10 cellular contexts compared by ENCODE assay signal in the genomic region with DNA sequence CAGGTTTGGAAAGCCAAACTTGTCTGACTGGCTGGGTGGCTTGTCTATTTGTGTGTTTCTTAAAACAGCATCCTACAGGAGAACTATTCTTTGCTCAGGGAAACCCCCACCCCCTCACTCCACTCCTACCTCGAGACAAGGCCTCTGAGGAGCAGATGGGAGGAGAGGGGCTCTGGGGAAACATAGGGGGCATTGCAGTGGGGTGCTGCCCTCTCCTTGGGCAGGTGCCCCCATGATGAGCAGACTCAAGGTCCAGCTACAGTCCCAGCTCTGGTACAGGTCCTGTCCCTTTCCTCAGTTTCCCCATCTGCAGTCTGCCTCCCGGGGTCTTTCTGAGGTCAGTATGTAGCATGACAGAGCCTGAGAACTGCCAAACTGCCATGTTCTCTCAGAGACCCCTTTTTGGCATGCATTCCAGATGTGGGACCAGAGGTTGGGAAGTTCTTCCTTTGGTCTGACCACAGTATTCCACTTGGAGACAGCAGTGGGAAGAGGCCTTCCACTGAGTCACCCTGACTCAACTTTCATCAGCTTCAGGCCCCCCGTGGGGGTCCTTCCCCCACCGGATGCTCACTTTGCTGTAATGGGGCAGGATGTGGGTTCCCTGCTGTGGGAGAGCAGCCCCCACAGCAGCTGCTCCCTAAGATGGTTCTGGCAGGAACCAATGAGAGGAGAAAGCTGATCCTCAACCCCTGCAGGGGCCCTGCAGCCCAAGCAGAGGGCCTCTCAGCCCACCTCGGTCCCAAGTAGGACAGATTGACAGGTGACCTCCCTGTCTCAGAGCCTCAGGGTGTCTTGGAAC. TPM values are rescaled to one million over a fixed set of nuclear protein-coding genes. Genes with fewer than 3 reads are reported as not detected.
DNase-seq lines count a peak whose midpoint lies in the region; ATAC-seq and TF ChIP-seq lines count a peak whose summit lies in the region.
"Had no signal": no experiment of that assay in that cellular context is flagged by ENCODE, and none has a peak within 500 bp of the region (broad histone marks: within the 10 kb centered on the region; RNA-seq: fewer than 3 reads in every experiment).

No MANE protein-coding gene starts in this region.

- H3K18ac ChIP-seq in H9 (ENCODE audit: insufficient read length, low read depth, low read length) = no peak overlapping the region

- no peak for ATAC-seq in PC-3
- ATAC-seq in activated naive CD8-positive, alpha-beta T cell treated with anti-CD3 and anti-CD28 coated beads, Interleukin-2, amount 50 U/mL, for 24 hours = peak; percentile 21
- no peak for ATAC-seq in GM21381 (IDR thresholded peaks at IDR 0.05; ENCODE audit: unreplicated experiment)

- H3K4me3 ChIP-seq in GM12864 (ENCODE audit: low read depth, low read length) (peak overlapping the region; percentile 46), PC-3 (ENCODE audit: low read length) (peak overlapping the region; percentile 37; the same call in 1 of the 2 replicates)
- H3K4me3 ChIP-seq: ovary had no signal

- no peak overlapping the region for H3K56ac ChIP-seq in H9 (ENCODE audit: insufficient read length, low read depth, low read length)

- H2BK20ac ChIP-seq in H9 (ENCODE audit: low read depth, low read length, poor library complexity, severe bottlenecking) = no peak overlapping the region

- no peak overlapping the region for H4K91ac ChIP-seq in H9 (ENCODE audit: insufficient read length, low read depth, low read length)

- no peak overlapping the region for H2BK5ac ChIP-seq in H9 (ENCODE audit: insufficient read length, low read length)

- CTCF ChIA-PET in PC-3 (lab: Charles Lee) = no interaction called here

- H2BK120ac ChIP-seq in H9 (ENCODE audit: low read depth, low read length, poor library complexity, severe bottlenecking) = no peak overlapping the region

- peaks cover 8% of the 10 kb centered on the region for H3K36me3 Mint-ChIP-seq in activated naive CD8-positive, alpha-beta T cell treated with anti-CD3 and anti-CD28 coated beads, Interleukin-2, amount 50 U/mL, for 24 hours (ENCODE audit: low read depth)
- no peaks in the 10 kb centered on the region for H3K36me3 Mint-ChIP-seq in H9 (ENCODE audit: insufficient read depth in 1 of 3, low read depth in 3 of 3)

- intact Hi-C loops in PC-3 (cut with micrococcal nuclease) = loop anchor here (5.0 kb wide), 1 partner anchor 33 kb away; a partner anchor contains a TSS

- H3K9me2 ChIP-seq in PC-3 (replicated peaks; ENCODE audit: low read length) = no peaks in the 10 kb centered on the region

- H3K23me2 ChIP-seq in H9 (ENCODE audit: insufficient read length, low read depth, low read length, poor library complexity, severe bottlenecking) = no peaks in the 10 kb centered on the region

- H3K9ac ChIP-seq in PC-3 (ENCODE audit: low read length) (peak overlapping the region; percentile 88), H9 (ENCODE audit: extremely low read depth, insufficient read length, low read length) (no peak overlapping the region)

- H3K14ac ChIP-seq in H9 (ENCODE audit: insufficient read depth, low read length) = no peak overlapping the region

- H3K4me1 ChIP-seq in PC-3 (ENCODE audit: insufficient read depth, low read length) = peaks cover 70% of the 10 kb centered on the region
- peaks cover 5% of the 10 kb centered on the region; the same call in 1 of the 2 replicates for H3K4me1 ChIP-seq in H9 (ENCODE audit: insufficient read depth, low read length)

- no peak for TF ChIP-seq CTCF in GM12864 (IDR thresholded peaks at IDR 0.05; ENCODE audit: low read depth, low read length, missing control alignments)
- TF ChIP-seq CTCF in PC-3 (conservative IDR thresholded peaks at IDR 0.05; ENCODE audit: low read depth, low read length) = no peak
- no peak for TF ChIP-seq CTCF in H9 (conservative IDR thresholded peaks at IDR 0.05)

- DNase-seq in GM12864 (ENCODE audit: low read depth) (no peak), PC-3 (peak; percentile 76), H9 (no peak), NCI-H2029 (lab: John Stamatoyannopoulos, UW) (no peak), NOMO-1 treated with DMSO at 0.1 percent for 48 hours (lab: John Stamatoyannopoulos, UW; ENCODE audit: unreplicated experiment) (no peak)
- peak; percentile 74 for DNase-seq in activated naive CD8-positive, alpha-beta T cell treated with anti-CD3 and anti-CD28 coated beads, Interleukin-2, amount 50 U/mL, for 24 hours
- peak; percentile 61 for DNase-seq in stimulated activated CD4-positive, alpha-beta T cell treated with anti-CD3 and anti-CD28 coated beads, Interleukin-2, amount 100 ng/mL, for 4 hours (ENCODE audit: low read depth)
- DNase-seq: NCI-H1436, ovary had no signal

- peak overlapping the region; percentile 89 for H3K27ac Mint-ChIP-seq in activated naive CD8-positive, alpha-beta T cell treated with anti-CD3 and anti-CD28 coated beads, Interleukin-2, amount 50 U/mL, for 24 hours
- no peak overlapping the region for H3K27ac Mint-ChIP-seq in H9

- H3K4me3 Mint-ChIP-seq in activated naive CD8-positive, alpha-beta T cell treated with anti-CD3 and anti-CD28 coated beads, Interleukin-2, amount 50 U/mL, for 24 hours = peak overlapping the region; percentile 42
- H3K4me3 Mint-ChIP-seq in H9 = no peak overlapping the region

- no peak overlapping the region for H3K23ac ChIP-seq in H9 (ENCODE audit: insufficient read length, low read depth, low read length)

- no peak overlapping the region for H2AK5ac ChIP-seq in H9 (ENCODE audit: insufficient read length, low read length)

- BruUV-seq in PC-3 (replicated peaks; lab: Mats Ljungman, UMichigan) = no TSS peak

- H3K9me3 ChIP-seq in PC-3 (ENCODE audit: low read length) = no peaks in the 10 kb centered on the region
- no peaks in the 10 kb centered on the region for H3K9me3 ChIP-seq in H9 (ENCODE audit: control insufficient read depth, low read depth, low read length)
- H3K9me3 ChIP-seq: ovary had no signal

- peak overlapping the region; percentile 100 for H3K27ac ChIP-seq in PC-3 (ENCODE audit: low read length)
- H3K27ac ChIP-seq in H9 (ENCODE audit: insufficient read length, low read depth, low read length) = no peak overlapping the region
- H3K27ac ChIP-seq: ovary had no signal

- no peak overlapping the region for H3T11ph ChIP-seq in H9 (ENCODE audit: low read length)

- H3K27me3 ChIP-seq in PC-3 (ENCODE audit: low read length) (no peaks in the 10 kb centered on the region), H9 (ENCODE audit: insufficient read depth, low read length) (no peaks in the 10 kb centered on the region)
- H3K27me3 ChIP-seq: ovary had no signal

- peaks cover 6% of the 10 kb centered on the region for H3F3A ChIP-seq in PC-3 (ENCODE audit: low read length, unreplicated experiment)

- no CpG with 5 or more reads among the region's 5 CpGs for WGBS in H9 (ENCODE audit: extremely low coverage, insufficient read length, low lambda C conversion rate)

- POLR2A ChIA-PET in PC-3 (lab: Charles Lee; ENCODE audit: unreplicated experiment) = no interaction called here

- H2BK12ac ChIP-seq in H9 (ENCODE audit: insufficient read length, low read depth, low read length) = no peak overlapping the region

- no peak overlapping the region for H2BK15ac ChIP-seq in H9 (ENCODE audit: low read depth, low read length)

- no peaks in the 10 kb centered on the region for H3K27me3 Mint-ChIP-seq in activated naive CD8-positive, alpha-beta T cell treated with anti-CD3 and anti-CD28 coated beads, Interleukin-2, amount 50 U/mL, for 24 hours
- H3K27me3 Mint-ChIP-seq in H9 (ENCODE audit: low read depth) = peaks cover 2% of the 10 kb centered on the region

- H4K20me1 ChIP-seq in PC-3 (ENCODE audit: low read length) (no peaks in the 10 kb centered on the region), H9 (ENCODE audit: control insufficient read depth, insufficient read depth, insufficient read length) (no peaks in the 10 kb centered on the region)

- H2AFZ ChIP-seq in PC-3 (ENCODE audit: low read length) (no peak overlapping the region), H9 (ENCODE audit: low read length) (no peak overlapping the region)

- no peaks in the 10 kb centered on the region for H3K36me3 ChIP-seq in PC-3 (ENCODE audit: low read depth, low read length)
- H3K36me3 ChIP-seq: ovary had no signal

- H4K5ac ChIP-seq in H9 (ENCODE audit: insufficient read length, low read depth, low read length) = no peak overlapping the region

- H3K4ac ChIP-seq in H9 (ENCODE audit: low read depth, low read length) = no peak overlapping the region

- no peak overlapping the region for H4K8ac ChIP-seq in H9 (replicated peaks; ENCODE audit: insufficient read length, low read depth, low read length)

- H3K79me2 ChIP-seq in PC-3 (ENCODE audit: low read length) (peaks cover 11% of the 10 kb centered on the region), H9 (ENCODE audit: insufficient read depth, low read length) (no peaks in the 10 kb centered on the region)

- peaks cover 99% of the 10 kb centered on the region for H3K4me1 Mint-ChIP-seq in activated naive CD8-positive, alpha-beta T cell treated with anti-CD3 and anti-CD28 coated beads, Interleukin-2, amount 50 U/mL, for 24 hours
- peaks cover 15 to 26% of the 10 kb centered on the region in 2 experiments for H3K4me1 Mint-ChIP-seq in H9

- no peaks in the 10 kb centered on the region for H3K79me1 ChIP-seq in H9 (ENCODE audit: insufficient read depth, low read depth, low read length, poor library complexity, severe bottlenecking)

- no peaks in the 10 kb centered on the region for H3K9me3 Mint-ChIP-seq in activated naive CD8-positive, alpha-beta T cell treated with anti-CD3 and anti-CD28 coated beads, Interleukin-2, amount 50 U/mL, for 24 hours
- H3K9me3 Mint-ChIP-seq in H9 = no peaks in the 10 kb centered on the region

- peak overlapping the region; percentile 82 for H3K4me2 ChIP-seq in PC-3 (ENCODE audit: low read length)
- H3K4me2 ChIP-seq in H9 (ENCODE audit: insufficient read depth, insufficient read length, low read length) = no peak overlapping the region

RNA-seq across cellular contexts. Expression of a gene that starts 32.3 kb away (rescaled TPM):
- total RNA-seq in PC-3 (2014; rRNA removed) (0.18 TPM in 1 of 2 replicates, not detected in the other), H9 (2021) (1.7 and 2.3 TPM in 2 replicates)

RNA-seq across cellular contexts. Expression of a gene that starts 34.0 kb away (rescaled TPM):
- 74.9 and 75.9 TPM in 2 replicates for total RNA-seq in PC-3 (2014; rRNA removed)
- total RNA-seq in H9 (2021) = 5.7 and 7.0 TPM in 2 replicates

Comparison
In these comparisons a context has a peak if more than half of its experiments do, and no peak if none do; other contexts are left out.
1. DNase-seq: peak in PC-3 (single experiment), activated naive CD8-positive, alpha-beta T cell treated with anti-CD3 and anti-CD28 coated beads, Interleukin-2, amount 50 U/mL, for 24 hours (single experiment) and stimulated activated CD4-positive, alpha-beta T cell treated with anti-CD3 and anti-CD28 coated beads, Interleukin-2, amount 100 ng/mL, for 4 hours (single experiment); none in GM12864 (single experiment), H9 (single experiment), NCI-H2029 (single experiment) and NOMO-1 treated with DMSO at 0.1 percent for 48 hours (single experiment).